Comparison of ENCODE assay signal across 27 cellular contexts in the genomic region with DNA sequence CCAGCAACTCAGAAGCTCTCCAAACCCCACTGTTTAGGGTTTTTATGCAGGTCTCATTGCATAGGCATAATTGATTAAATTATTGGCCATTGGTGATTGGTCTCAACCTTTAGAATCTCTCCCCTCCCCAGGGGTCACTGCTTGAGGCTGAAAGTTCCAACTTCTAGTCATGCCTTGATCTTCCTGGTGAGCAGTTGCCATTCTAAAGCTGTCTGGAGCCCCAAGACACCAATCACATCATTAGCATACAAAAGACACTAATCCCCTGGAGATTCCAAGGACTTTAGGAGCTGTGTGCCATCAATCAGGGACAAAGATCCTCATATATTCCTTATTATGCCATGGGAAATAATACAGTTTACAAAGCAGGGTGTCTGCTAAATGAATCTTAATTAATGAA.
"Had no signal": no experiment of that assay in that cellular context is flagged by ENCODE, and none has a peak within 500 bp of the region (broad histone marks: within the 10 kb centered on the region; RNA-seq: fewer than 3 reads in every experiment).

No MANE protein-coding gene starts in this region.

- H3K4me1 Mint-ChIP-seq: activated CD4-positive, alpha-beta memory T cell treated with anti-CD3 and anti-CD28 coated beads, Interleukin-2, amount 10 ng/mL, durations not matched to agents 7 days and 5 days; activated CD4-positive, alpha-beta T cell treated with anti-CD3 and anti-CD28 coated beads, Interleukin-2, amount 10 ng/mL, durations not matched to agents 7 days and 5 days; activated naive CD4-positive, alpha-beta T cell treated with anti-CD3 and anti-CD28 coated beads, Interleukin-2, amount 10 ng/mL, durations not matched to agents 7 days and 5 days; activated naive CD8-positive, alpha-beta T cell treated with anti-CD3 and anti-CD28 coated beads, Interleukin-2, amount 10 ng/mL, durations not matched to agents 7 days and 5 days; central memory CD8-positive, alpha-beta T cell; T-helper 17 cell had no signal

- H3K9me3 Mint-ChIP-seq: T-helper 2 cell treated with Interferon-gamma antibody and Interleukin-4, amounts not matched to agents 5 μg/mL and 100 μg/mL, for 36 hours had no signal

- H3K27ac Mint-ChIP-seq: activated CD4-positive, alpha-beta memory T cell treated with anti-CD3 and anti-CD28 coated beads, Interleukin-2, amount 10 ng/mL, durations not matched to agents 7 days and 5 days; activated CD4-positive, alpha-beta T cell treated with anti-CD3 and anti-CD28 coated beads, Interleukin-2, amount 10 ng/mL, durations not matched to agents 7 days and 5 days; activated naive CD4-positive, alpha-beta T cell treated with anti-CD3 and anti-CD28 coated beads, Interleukin-2, amount 10 ng/mL, durations not matched to agents 7 days and 5 days; activated naive CD4-positive, alpha-beta T cell treated with anti-CD3 and anti-CD28 coated beads, Interleukin-2, amount 50 U/mL, for 72 hours; activated naive CD8-positive, alpha-beta T cell treated with anti-CD3 and anti-CD28 coated beads, Interleukin-2, amount 10 ng/mL, durations not matched to agents 7 days and 5 days; activated T-cell treated with anti-CD3 and anti-CD28 coated beads, Interleukin-2, amount 50 U/mL, for 24 hours; activated T-cell treated with anti-CD3 and anti-CD28 coated beads, Interleukin-2, amount 50 U/mL, for 72 hours; dendritic cell treated with granulocyte-macrophage colony-stimulating factor and Interleukin-4, amounts not matched to agents 40 ng/mL and 50 ng/mL, for 4 days; T-helper 17 cell; T-helper 2 cell treated with Interferon-gamma antibody and Interleukin-4, amounts not matched to agents 5 μg/mL and 100 μg/mL, for 36 hours had no signal

- H3K4me3 ChIP-seq: coronary artery, dorsolateral prefrontal cortex had no signal

- H3K27me3 Mint-ChIP-seq: activated CD4-positive, alpha-beta memory T cell treated with anti-CD3 and anti-CD28 coated beads, Interleukin-2, amount 10 ng/mL, durations not matched to agents 7 days and 5 days; activated CD4-positive, alpha-beta T cell treated with anti-CD3 and anti-CD28 coated beads, Interleukin-2, amount 10 ng/mL, durations not matched to agents 7 days and 5 days; activated naive CD4-positive, alpha-beta T cell treated with anti-CD3 and anti-CD28 coated beads, Interleukin-2, amount 10 ng/mL, durations not matched to agents 7 days and 5 days; activated naive CD8-positive, alpha-beta T cell treated with anti-CD3 and anti-CD28 coated beads, Interleukin-2, amount 10 ng/mL, durations not matched to agents 7 days and 5 days; activated T-cell treated with anti-CD3 and anti-CD28 coated beads, Interleukin-2, amount 50 U/mL, for 24 hours; central memory CD8-positive, alpha-beta T cell; dendritic cell treated with granulocyte-macrophage colony-stimulating factor and Interleukin-4, amounts not matched to agents 40 ng/mL and 50 ng/mL, for 4 days; T-helper 17 cell had no signal

- H3K4me3 Mint-ChIP-seq: activated CD4-positive, alpha-beta memory T cell treated with anti-CD3 and anti-CD28 coated beads, Interleukin-2, amount 10 ng/mL, durations not matched to agents 7 days and 5 days; activated CD4-positive, alpha-beta T cell treated with anti-CD3 and anti-CD28 coated beads, Interleukin-2, amount 10 ng/mL, durations not matched to agents 7 days and 5 days; activated naive CD4-positive, alpha-beta T cell treated with anti-CD3 and anti-CD28 coated beads, Interleukin-2, amount 10 ng/mL, durations not matched to agents 7 days and 5 days; activated naive CD8-positive, alpha-beta T cell treated with anti-CD3 and anti-CD28 coated beads, Interleukin-2, amount 10 ng/mL, durations not matched to agents 7 days and 5 days; activated T-cell treated with anti-CD3 and anti-CD28 coated beads, Interleukin-2, amount 50 U/mL, for 24 hours; activated T-cell treated with anti-CD3 and anti-CD28 coated beads, Interleukin-2, amount 50 U/mL, for 72 hours; central memory CD8-positive, alpha-beta T cell; dendritic cell treated with granulocyte-macrophage colony-stimulating factor and Interleukin-4, amounts not matched to agents 40 ng/mL and 50 ng/mL, for 4 days; T-helper 17 cell; T-helper 2 cell treated with Interferon-gamma antibody and Interleukin-4, amounts not matched to agents 5 μg/mL and 100 μg/mL, for 36 hours had no signal

- H3K27ac ChIP-seq: brain microvascular endothelial cell, dorsolateral prefrontal cortex had no signal

- H3K36me3 Mint-ChIP-seq: activated naive CD4-positive, alpha-beta T cell treated with anti-CD3 and anti-CD28 coated beads, Interleukin-2, amount 10 ng/mL, durations not matched to agents 7 days and 5 days; activated naive CD4-positive, alpha-beta T cell treated with anti-CD3 and anti-CD28 coated beads, Interleukin-2, amount 50 U/mL, for 72 hours; activated naive CD8-positive, alpha-beta T cell treated with anti-CD3 and anti-CD28 coated beads, Interleukin-2, amount 10 ng/mL, durations not matched to agents 7 days and 5 days had no signal

- DNase-seq: activated CD4-positive, alpha-beta memory T cell treated with anti-CD3 and anti-CD28 coated beads, Interleukin-2, amount 10 ng/mL, durations not matched to agents 7 days and 5 days; activated CD4-positive, alpha-beta T cell treated with anti-CD3 and anti-CD28 coated beads for 1 hour; activated CD4-positive, alpha-beta T cell treated with anti-CD3 and anti-CD28 coated beads for 4 hours; activated CD4-positive, alpha-beta T cell treated with anti-CD3 and anti-CD28 coated beads, Interleukin-2, amount 10 ng/mL, durations not matched to agents 7 days and 5 days; activated CD4-positive, alpha-beta T cell treated with anti-CD3 and anti-CD28 coated beads, Interleukin-2, amount 50 U/mL, for 4 hours; activated CD8-positive, alpha-beta memory T cell treated with anti-CD3 and anti-CD28 coated beads, Interleukin-2, amount 50 U/mL, for 48 hours; activated gamma-delta T cell; activated naive CD4-positive, alpha-beta T cell; activated naive CD4-positive, alpha-beta T cell treated with anti-CD3 and anti-CD28 coated beads, Interleukin-2, amount 10 ng/mL, durations not matched to agents 7 days and 5 days; activated naive CD8-positive, alpha-beta T cell treated with anti-CD3 and anti-CD28 coated beads, Interleukin-2, amount 10 ng/mL, durations not matched to agents 7 days and 5 days; activated T-cell treated with anti-CD3 and anti-CD28 coated beads for 4 hours; activated T-cell treated with anti-CD3 and anti-CD28 coated beads, Interleukin-2, amount 50 U/mL, for 24 hours; activated T-cell treated with anti-CD3 and anti-CD28 coated beads, Interleukin-2, amount 50 U/mL, for 72 hours; anterior cingulate cortex; brain microvascular endothelial cell; dorsolateral prefrontal cortex; effector CD4-positive, alpha-beta T cell; foreskin fibroblast; head of caudate nucleus; T-helper 1 cell; T-helper 17 cell; T1000 had no signal

- H3K36me3 ChIP-seq: brain microvascular endothelial cell had no signal

- H3K27me3 ChIP-seq: brain microvascular endothelial cell had no signal
